ENCODE assay signal across 22 cellular contexts in the genomic region with DNA sequence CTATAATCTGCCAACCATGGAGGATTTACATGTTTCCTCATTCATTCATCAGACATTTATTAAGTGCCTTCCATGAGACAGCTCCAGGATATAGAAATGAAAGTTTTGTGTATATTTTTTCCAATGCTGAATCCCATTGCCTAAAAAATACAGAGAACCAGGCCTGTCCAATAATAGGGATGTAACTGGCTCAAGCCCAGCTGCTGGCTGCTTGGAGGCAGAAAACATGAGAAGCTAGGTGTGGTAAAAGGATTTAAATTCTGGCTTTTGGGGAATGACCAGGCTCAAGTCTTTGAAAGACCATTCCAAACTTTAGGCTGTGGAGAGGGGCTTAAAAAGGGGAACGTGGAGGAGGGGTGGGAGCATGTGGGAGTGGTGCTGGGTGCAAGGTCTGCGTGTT. TPM values are rescaled to one million over a fixed set of nuclear protein-coding genes. Genes with fewer than 3 reads are reported as not detected.
A peak's percentile ranks its signal among the peaks of the same experiment; 100 is the strongest.
DNase-seq lines count a peak whose midpoint lies in the region; ATAC-seq and TF ChIP-seq lines count a peak whose summit lies in the region.
"Had no signal": no experiment of that assay in that cellular context is flagged by ENCODE, and none has a peak within 500 bp of the region (broad histone marks: within the 10 kb centered on the region; RNA-seq: fewer than 3 reads in every experiment).

No MANE protein-coding gene starts in this region.

- H3K27ac ChIP-seq in GM23248 (no peak overlapping the region), dorsolateral prefrontal cortex (peak overlapping the region in 49 of 59 donors; percentile 3 to 90 (median 74)), stomach (peak overlapping the region in 3 of 5 donors; percentile 53 to 66 (median 57)), right lobe of liver (no peak overlapping the region)
- H3K27ac ChIP-seq: colonic mucosa had no signal

- TF ChIP-seq POLR2A in stomach (IDR thresholded peaks at IDR 0.05) (no peak), right lobe of liver (IDR thresholded peaks at IDR 0.05) (no peak)

- no peaks in the 10 kb centered on the region for H3K27me3 Mint-ChIP-seq in nephron progenitor cell (ENCODE audit: low read depth, poor library complexity)
- H3K27me3 Mint-ChIP-seq in activated CD4-positive, alpha-beta memory T cell treated with anti-CD3 and anti-CD28 coated beads, Interleukin-2, amount 10 ng/mL, durations not matched to agents 7 days and 5 days, result peaks cover 1% of the 10 kb centered on the region
- H3K27me3 Mint-ChIP-seq in activated CD8-positive, alpha-beta T cell treated with anti-CD3 and anti-CD28 coated beads, Interleukin-2, amount 10 ng/mL, durations not matched to agents 7 days and 5 days (ENCODE audit: low read depth), result peaks cover 9% of the 10 kb centered on the region
- H3K27me3 Mint-ChIP-seq: activated B cell treated with CpG ODN at 0.5 μM for 24 hours had no signal

- no peak for TF ChIP-seq CTCF in dorsolateral prefrontal cortex (IDR thresholded peaks at IDR 0.05 in 54 of 56, conservative IDR thresholded peaks at IDR 0.05 in 2 of 56; ENCODE audit: low read depth in 1 of 56, partially characterized antibody in 56 of 56)
- no peak for TF ChIP-seq CTCF in nephron progenitor cell (IDR thresholded peaks at IDR 0.05)
- no peak for TF ChIP-seq CTCF in stomach (IDR thresholded peaks at IDR 0.05)
- no peak for TF ChIP-seq CTCF in right lobe of liver (IDR thresholded peaks at IDR 0.05)

- peak overlapping the region; percentile 83 for H3K27ac Mint-ChIP-seq in nephron progenitor cell
- no peak overlapping the region for H3K27ac Mint-ChIP-seq in activated CD4-positive, alpha-beta memory T cell treated with anti-CD3 and anti-CD28 coated beads, Interleukin-2, amount 10 ng/mL, durations not matched to agents 7 days and 5 days
- H3K27ac Mint-ChIP-seq in activated CD8-positive, alpha-beta T cell treated with anti-CD3 and anti-CD28 coated beads, Interleukin-2, amount 10 ng/mL, durations not matched to agents 7 days and 5 days, result no peak overlapping the region
- H3K27ac Mint-ChIP-seq: activated B cell treated with CpG ODN at 0.5 μM for 24 hours; CD14-positive monocyte; T-helper 1 cell treated with Interleukin-12 subunit alpha and Interleukin-12 subunit beta and Interleukin-4 antibody, amounts not matched to agents 30 μg/mL and 1 μg/mL, for 36 hours had no signal

- H3K4me3 ChIP-seq in GM23248 (no peak overlapping the region), dorsolateral prefrontal cortex (no peak overlapping the region), stomach (no peak overlapping the region), right lobe of liver (no peak overlapping the region)
- H3K4me3 ChIP-seq: colonic mucosa, tibial artery had no signal

- WGBS in GM23248 (ENCODE audit: low coverage in 1 of 2, low lambda C conversion rate in 2 of 2, missing lambda C conversion rate in 2 of 2), 2 experiments, result 51 to 56% methylated on average over 2 of the region's 2 CpGs
- WGBS in stomach, 5 donors, result 69 to 83% (median 78%) methylated on average over 2 of the region's 2 CpGs
- WGBS in right lobe of liver (ENCODE audit: insufficient coverage, low coverage, low lambda C conversion rate, missing lambda C conversion rate), result 73% methylated on average over 2 of the region's 2 CpGs

- H3K27me3 ChIP-seq in GM23248 (replicated peaks; ENCODE audit: insufficient read depth), result no peaks in the 10 kb centered on the region
- no peaks in the 10 kb centered on the region for H3K27me3 ChIP-seq in dorsolateral prefrontal cortex
- H3K27me3 ChIP-seq in stomach, result no peaks in the 10 kb centered on the region
- no peaks in the 10 kb centered on the region for H3K27me3 ChIP-seq in right lobe of liver
- H3K27me3 ChIP-seq: colonic mucosa, tibial artery had no signal

- H3K36me3 ChIP-seq in GM23248 (ENCODE audit: low read depth) (no peaks in the 10 kb centered on the region), stomach (no peaks in the 10 kb centered on the region), right lobe of liver (peaks cover 0 to 1% (median 0%) of the 10 kb centered on the region in 4 donors)
- H3K36me3 ChIP-seq: colonic mucosa, tibial artery had no signal

- no peaks in the 10 kb centered on the region for H3K36me3 Mint-ChIP-seq in nephron progenitor cell (ENCODE audit: low read depth)
- no peaks in the 10 kb centered on the region for H3K36me3 Mint-ChIP-seq in activated CD4-positive, alpha-beta memory T cell treated with anti-CD3 and anti-CD28 coated beads, Interleukin-2, amount 10 ng/mL, durations not matched to agents 7 days and 5 days (ENCODE audit: low read depth)
- H3K36me3 Mint-ChIP-seq in activated CD8-positive, alpha-beta T cell treated with anti-CD3 and anti-CD28 coated beads, Interleukin-2, amount 10 ng/mL, durations not matched to agents 7 days and 5 days (ENCODE audit: low read depth), result no peaks in the 10 kb centered on the region
- H3K36me3 Mint-ChIP-seq: CD14-positive monocyte had no signal

- H3K4me1 ChIP-seq in GM23248 (ENCODE audit: insufficient read depth), result peaks cover 10% of the 10 kb centered on the region
- H3K4me1 ChIP-seq in stomach, result peaks cover 0 to 37% (median 16%) of the 10 kb centered on the region in 4 donors
- H3K4me1 ChIP-seq in right lobe of liver, result no peaks in the 10 kb centered on the region
- H3K4me1 ChIP-seq: colonic mucosa had no signal

- intact Hi-C loops in dorsolateral prefrontal cortex (cut with DNase I), result no loop called here
- intact Hi-C loops in stomach (cut with DNase I; ENCODE audit: low total_unique reads), result no loop called here
- intact Hi-C loops in right lobe of liver (cut with DNase I), result no loop called here

- H3K79me2 ChIP-seq in GM23248 (ENCODE audit: insufficient read depth), result no peaks in the 10 kb centered on the region

- TF ChIP-seq EP300 in stomach (IDR thresholded peaks at IDR 0.05), result no peak

- no peaks in the 10 kb centered on the region for H3K9me2 ChIP-seq in GM23248 (ENCODE audit: insufficient read depth)

- H3K9me3 ChIP-seq in GM23248 (ENCODE audit: low read depth) (no peaks in the 10 kb centered on the region), stomach (no peaks in the 10 kb centered on the region), right lobe of liver (no peaks in the 10 kb centered on the region)
- H3K9me3 ChIP-seq: colonic mucosa, tibial artery had no signal

- H3K9me3 Mint-ChIP-seq in nephron progenitor cell, result no peaks in the 10 kb centered on the region
- H3K9me3 Mint-ChIP-seq in activated CD4-positive, alpha-beta memory T cell treated with anti-CD3 and anti-CD28 coated beads, Interleukin-2, amount 10 ng/mL, durations not matched to agents 7 days and 5 days, result no peaks in the 10 kb centered on the region
- H3K9me3 Mint-ChIP-seq in activated CD8-positive, alpha-beta T cell treated with anti-CD3 and anti-CD28 coated beads, Interleukin-2, amount 10 ng/mL, durations not matched to agents 7 days and 5 days (ENCODE audit: insufficient read depth), result no peaks in the 10 kb centered on the region
- H3K9me3 Mint-ChIP-seq: activated B cell treated with CpG ODN at 0.5 μM for 24 hours; T-helper 1 cell treated with Interleukin-12 subunit alpha and Interleukin-12 subunit beta and Interleukin-4 antibody, amounts not matched to agents 30 μg/mL and 1 μg/mL, for 36 hours had no signal

- POLR2A ChIA-PET in activated CD4-positive, alpha-beta memory T cell treated with anti-CD3 and anti-CD28 coated beads, Interleukin-2, amount 10 ng/mL, durations not matched to agents 7 days and 5 days (lab: Charles Lee), result no interaction called here
- POLR2A ChIA-PET in activated CD8-positive, alpha-beta T cell treated with anti-CD3 and anti-CD28 coated beads, Interleukin-2, amount 10 ng/mL, durations not matched to agents 7 days and 5 days (lab: Charles Lee), result no interaction called here

- H3K9ac ChIP-seq in GM23248, result no peak overlapping the region

- H3K4me1 Mint-ChIP-seq in nephron progenitor cell, result peaks cover 33% of the 10 kb centered on the region
- H3K4me1 Mint-ChIP-seq in activated CD4-positive, alpha-beta memory T cell treated with anti-CD3 and anti-CD28 coated beads, Interleukin-2, amount 10 ng/mL, durations not matched to agents 7 days and 5 days, result no peaks in the 10 kb centered on the region
- H3K4me1 Mint-ChIP-seq in activated CD8-positive, alpha-beta T cell treated with anti-CD3 and anti-CD28 coated beads, Interleukin-2, amount 10 ng/mL, durations not matched to agents 7 days and 5 days (ENCODE audit: low read depth), result peaks cover 7% of the 10 kb centered on the region

- H3F3A ChIP-seq in GM23248 (ENCODE audit: insufficient read depth), result no peaks in the 10 kb centered on the region

- H4K20me1 ChIP-seq in GM23248 (ENCODE audit: insufficient read depth), result no peaks in the 10 kb centered on the region

- in situ Hi-C loops in GM23248 (cut with MboI), result no loop called here

- H2AFZ ChIP-seq in GM23248, result peak overlapping the region; percentile 82; the same call in 1 of the 2 replicates

- ATAC-seq in right lobe of liver, result no peak
- ATAC-seq in activated CD8-positive, alpha-beta T cell treated with anti-CD3 and anti-CD28 coated beads, Interleukin-2, amount 10 ng/mL, durations not matched to agents 7 days and 5 days, result no peak

- CTCF ChIA-PET in activated CD4-positive, alpha-beta memory T cell treated with anti-CD3 and anti-CD28 coated beads, Interleukin-2, amount 10 ng/mL, durations not matched to agents 7 days and 5 days (lab: Charles Lee), result no interaction called here
- CTCF ChIA-PET in activated CD8-positive, alpha-beta T cell treated with anti-CD3 and anti-CD28 coated beads, Interleukin-2, amount 10 ng/mL, durations not matched to agents 7 days and 5 days (lab: Charles Lee), result interaction anchor here (0.8 kb wide), 1 partner anchor 28 kb away, joined by 3 read pairs; no protein-coding TSS in a partner anchor

- H3K4me3 Mint-ChIP-seq in nephron progenitor cell, result no peak overlapping the region
- no peak overlapping the region for H3K4me3 Mint-ChIP-seq in activated CD4-positive, alpha-beta memory T cell treated with anti-CD3 and anti-CD28 coated beads, Interleukin-2, amount 10 ng/mL, durations not matched to agents 7 days and 5 days
- H3K4me3 Mint-ChIP-seq in activated CD8-positive, alpha-beta T cell treated with anti-CD3 and anti-CD28 coated beads, Interleukin-2, amount 10 ng/mL, durations not matched to agents 7 days and 5 days, result no peak overlapping the region
- H3K4me3 Mint-ChIP-seq: activated B cell treated with CpG ODN at 0.5 μM for 24 hours; CD14-positive monocyte; T-helper 1 cell treated with Interleukin-12 subunit alpha and Interleukin-12 subunit beta and Interleukin-4 antibody, amounts not matched to agents 30 μg/mL and 1 μg/mL, for 36 hours had no signal

- no peak for DNase-seq in GM23248
- no peak for DNase-seq in dorsolateral prefrontal cortex
- no peak for DNase-seq in nephron progenitor cell
- DNase-seq in stomach, result no peak
- DNase-seq in right lobe of liver, result no peak
- no peak for DNase-seq in activated CD4-positive, alpha-beta memory T cell treated with anti-CD3 and anti-CD28 coated beads, Interleukin-2, amount 10 ng/mL, durations not matched to agents 7 days and 5 days
- no peak for DNase-seq in NCI-H1417 (lab: John Stamatoyannopoulos, UW)
- DNase-seq in activated CD8-positive, alpha-beta T cell treated with anti-CD3 and anti-CD28 coated beads, Interleukin-2, amount 10 ng/mL, durations not matched to agents 7 days and 5 days, result no peak
- DNase-seq: ACHN; activated B cell treated with CpG ODN at 0.5 μM for 24 hours; activated effector memory CD4-positive, alpha-beta T cell treated with Interleukin-2 at 50 U/mL for 16 hours; amniotic stem cell; mesendoderm; NCI-H2081; NCI-H510A; small intestine; stimulated activated CD4-positive, alpha-beta T cell treated with anti-CD3 and anti-CD28 coated beads, Interleukin-4, amount 100 ng/mL, for 4 hours; stimulated activated CD8-positive, alpha-beta memory T cell treated with anti-CD3 and anti-CD28 coated beads, Interleukin-4, amount 100 ng/mL, for 48 hours had no signal

- no peak overlapping the region for H3K4me2 ChIP-seq in GM23248 (ENCODE audit: unreplicated experiment)

RNA-seq across cellular contexts. Expression of gene RARB, which starts 41.5 kb away (rescaled TPM):
- total RNA-seq in GM23248 (2014; rRNA removed; shearing (Covaris generic)), result not detected in 2 replicates
- polyA plus RNA-seq in GM23248 (2016; fragmentation: Nextera tagmentation; extraction: Ambion mirVana) (0.11 and 0.22 TPM in 2 replicates), stomach (1 to 10 TPM; 1.7 to 2.9 (median 2.1) TPM)
- total RNA-seq in dorsolateral prefrontal cortex (10 to 100 TPM in 107 of 120 experiments, 1 to 10 TPM in 13; 4.6 to 28.6 (median 15.9) TPM), stomach (10 to 100 TPM in 4 of 5 donors, 1 to 10 TPM in 1; 7.5 to 28.0 (median 12.5) TPM), right lobe of liver (1 to 10 TPM; 1.2 to 2.8 (median 2.1) TPM)
- not detected for total RNA-seq in activated CD4-positive, alpha-beta memory T cell treated with anti-CD3 and anti-CD28 coated beads, Interleukin-2, amount 10 ng/mL, durations not matched to agents 7 days and 5 days
- not detected for total RNA-seq in activated CD8-positive, alpha-beta T cell treated with anti-CD3 and anti-CD28 coated beads, Interleukin-2, amount 10 ng/mL, durations not matched to agents 7 days and 5 days
- total RNA-seq: activated B cell treated with CpG ODN at 0.5 μM for 24 hours had no signal
- polyA plus RNA-seq: CD14-positive monocyte had no signal

Comparison
In these comparisons a context has a peak if more than half of its experiments do, and no peak if none do; other contexts are left out.
1. H3K27ac ChIP-seq: peak in dorsolateral prefrontal cortex (49 of 59) and stomach (3 of 5); none in GM23248 (single experiment) and right lobe of liver (0 of 3).